19 cellular contexts compared by ENCODE assay signal in the genomic region with DNA sequence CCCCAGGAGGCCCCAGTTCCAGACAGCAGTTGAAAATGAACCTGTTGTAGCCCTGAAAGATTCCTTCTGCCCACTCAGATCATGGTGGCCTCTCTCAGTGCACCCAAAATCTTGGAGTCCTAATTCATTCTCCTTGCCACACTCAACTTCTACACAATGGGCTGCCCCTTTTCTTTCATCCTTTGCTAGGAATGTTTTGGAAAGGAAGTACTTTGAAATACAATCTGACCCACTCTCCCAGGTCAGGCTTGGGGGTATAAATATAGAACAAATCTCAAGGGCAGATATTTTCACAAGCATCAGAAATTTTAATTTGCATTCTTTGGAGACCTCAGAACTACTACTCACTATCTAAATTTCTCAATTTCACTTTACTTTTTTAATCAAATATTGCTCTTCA.
"Had no signal": no experiment of that assay in that cellular context is flagged by ENCODE, and none has a peak within 500 bp of the region (broad histone marks: within the 10 kb centered on the region; RNA-seq: fewer than 3 reads in every experiment).

No MANE protein-coding gene starts in this region.

- H3K4me2 ChIP-seq: neural progenitor cell had no signal

- DNase-seq: cortex of kidney; dorsolateral prefrontal cortex; effector CD8-positive, alpha-beta T cell; foreskin melanocyte; head of caudate nucleus; hippocampal formation; left colon; naive thymus-derived CD4-positive, alpha-beta T cell; occipital lobe; pancreas; right cardiac atrium; spleen; stimulated activated CD4-positive, alpha-beta T cell treated with anti-CD3 and anti-CD28 coated beads, Interleukin-15, amount 100 ng/mL, for 24 hours; stimulated activated CD4-positive, alpha-beta T cell treated with anti-CD3 and anti-CD28 coated beads, Interleukin-1b, Interleukin-23, amount 100 ng/mL, for 48 hours; stimulated activated CD4-positive, alpha-beta T cell treated with anti-CD3 and anti-CD28 coated beads, Interleukin-4, amount 100 ng/mL, for 24 hours; tibial artery; upper lobe of right lung had no signal

- H3K9me3 ChIP-seq: pancreas, spleen, tibial artery, upper lobe of right lung, vagina had no signal

- H3K9ac ChIP-seq: neural progenitor cell had no signal

- H3K36me3 ChIP-seq: neural progenitor cell, pancreas, spleen, tibial artery, upper lobe of right lung, vagina had no signal

- H3K27me3 ChIP-seq: dorsolateral prefrontal cortex, neural progenitor cell, pancreas, spleen, tibial artery, upper lobe of right lung, vagina had no signal

- H3K4me3 ChIP-seq: dorsolateral prefrontal cortex, neural progenitor cell, pancreas, spleen, tibial artery, upper lobe of right lung, vagina had no signal

- H3K4me1 ChIP-seq: upper lobe of right lung, vagina had no signal

- H3K27ac ChIP-seq: dorsolateral prefrontal cortex, neural progenitor cell, pancreas, spleen, tibial artery, upper lobe of right lung, vagina had no signal

- H2AFZ ChIP-seq: neural progenitor cell had no signal
